Comparison of ENCODE assay signal across 1 cellular context in the genomic region with DNA sequence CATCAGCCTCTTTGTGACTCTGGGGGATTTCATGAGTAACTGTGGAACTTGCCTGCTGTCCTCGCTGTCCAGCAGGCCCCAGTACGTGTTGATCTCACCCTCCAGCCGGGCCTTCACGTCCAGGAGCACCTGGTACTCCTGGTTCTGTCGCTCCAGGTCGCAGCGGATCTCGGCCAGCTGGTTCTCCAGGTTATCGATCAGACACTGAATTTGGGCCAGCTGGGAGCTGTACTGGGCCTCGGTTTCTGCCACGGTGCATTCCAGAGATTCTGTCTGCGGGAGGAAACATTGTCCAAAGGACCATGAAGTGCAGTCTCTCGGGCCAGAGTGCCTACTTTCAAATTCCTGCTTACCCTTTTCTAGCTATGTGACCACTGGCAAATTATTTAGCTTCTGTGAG.
TF ChIP-seq lines count a peak whose summit lies in the region.

No MANE protein-coding gene starts in this region.

TF ChIP-seq in IMR-90, 13 proteins besides CTCF, POLR2A, EP300 and RAD21:
- TF ChIP-seq MXI1 (IDR thresholded peaks at IDR 0.05; ENCODE audit: borderline replicate concordance, low read depth, low read length) (no peak), SMC3 (IDR thresholded peaks at IDR 0.05; ENCODE audit: low read depth, low read length) (no peak), CHD1 (IDR thresholded peaks at IDR 0.05; ENCODE audit: low read depth, low read length) (no peak), MAZ (IDR thresholded peaks at IDR 0.05; ENCODE audit: borderline replicate concordance, low read depth, low read length) (no peak), RFX5 (IDR thresholded peaks at IDR 0.05; ENCODE audit: low read depth, low read length) (no peak), CEBPB (IDR thresholded peaks at IDR 0.05; ENCODE audit: low read depth, low read length) (no peak), MAFK (IDR thresholded peaks at IDR 0.05; ENCODE audit: low read depth, low read length) (no peak), BHLHE40 (IDR thresholded peaks at IDR 0.05; ENCODE audit: low read depth, low read length) (no peak), FOS (IDR thresholded peaks at IDR 0.05; ENCODE audit: low read depth, low read length) (no peak), RCOR1 (IDR thresholded peaks at IDR 0.05; ENCODE audit: insufficient replicate concordance, low read length) (no peak), NFE2L2 (IDR thresholded peaks at IDR 0.05; ENCODE audit: low read depth, low read length) (no peak)
- TF ChIP-seq, protein P1, sequence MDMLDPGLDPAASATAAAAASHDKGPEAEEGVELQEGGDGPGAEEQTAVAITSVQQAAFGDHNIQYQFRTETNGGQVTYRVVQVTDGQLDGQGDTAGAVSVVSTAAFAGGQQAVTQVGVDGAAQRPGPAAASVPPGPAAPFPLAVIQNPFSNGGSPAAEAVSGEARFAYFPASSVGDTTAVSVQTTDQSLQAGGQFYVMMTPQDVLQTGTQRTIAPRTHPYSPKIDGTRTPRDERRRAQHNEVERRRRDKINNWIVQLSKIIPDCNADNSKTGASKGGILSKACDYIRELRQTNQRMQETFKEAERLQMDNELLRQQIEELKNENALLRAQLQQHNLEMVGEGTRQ (IDR thresholded peaks at IDR 0.05; ENCODE audit: low read depth, low read length): no peak
- TF ChIP-seq, protein P2, sequence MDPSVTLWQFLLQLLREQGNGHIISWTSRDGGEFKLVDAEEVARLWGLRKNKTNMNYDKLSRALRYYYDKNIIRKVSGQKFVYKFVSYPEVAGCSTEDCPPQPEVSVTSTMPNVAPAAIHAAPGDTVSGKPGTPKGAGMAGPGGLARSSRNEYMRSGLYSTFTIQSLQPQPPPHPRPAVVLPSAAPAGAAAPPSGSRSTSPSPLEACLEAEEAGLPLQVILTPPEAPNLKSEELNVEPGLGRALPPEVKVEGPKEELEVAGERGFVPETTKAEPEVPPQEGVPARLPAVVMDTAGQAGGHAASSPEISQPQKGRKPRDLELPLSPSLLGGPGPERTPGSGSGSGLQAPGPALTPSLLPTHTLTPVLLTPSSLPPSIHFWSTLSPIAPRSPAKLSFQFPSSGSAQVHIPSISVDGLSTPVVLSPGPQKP (IDR thresholded peaks at IDR 0.05; ENCODE audit: borderline replicate concordance, low read depth, low read length): no peak
